Comparison of ENCODE assay signal across 16 cellular contexts in the genomic region with DNA sequence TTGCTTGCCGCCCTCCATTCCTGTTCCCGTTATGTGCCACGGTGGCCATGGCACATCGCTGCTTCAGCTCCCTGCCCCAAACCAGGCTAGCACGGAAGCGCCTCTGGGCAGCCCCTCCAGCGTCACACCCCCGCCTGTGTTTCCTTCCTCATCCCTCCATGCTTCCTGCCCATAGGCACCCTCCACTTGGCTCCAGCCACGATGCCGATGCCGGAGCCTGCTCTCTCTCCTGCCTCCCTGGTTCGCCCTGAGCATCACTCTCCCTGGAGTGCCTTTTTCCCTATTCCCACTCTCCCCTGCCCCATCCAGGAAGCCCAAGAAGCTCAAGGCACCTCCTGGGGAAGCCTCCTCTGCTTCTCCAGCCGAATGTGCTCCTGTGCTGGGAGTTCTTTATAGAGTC. TPM values are rescaled to one million over a fixed set of nuclear protein-coding genes. Genes with fewer than 3 reads are reported as not detected.
DNase-seq lines count a peak whose midpoint lies in the region; ATAC-seq, FAIRE-seq and TF ChIP-seq lines count a peak whose summit lies in the region.
"Had no signal": no experiment of that assay in that cellular context is flagged by ENCODE, and none has a peak within 500 bp of the region (broad histone marks: within the 10 kb centered on the region; RNA-seq: fewer than 3 reads in every experiment).

No MANE protein-coding gene starts in this region.

- BruUV-seq in HepG2 (replicated peaks; lab: Mats Ljungman, UMichigan): no TSS peak

- H3K9ac ChIP-seq in liver (ENCODE audit: low read depth in 1 of 2, low read length in 2 of 2) (no peak overlapping the region), HepG2 (ENCODE audit: insufficient read depth, low read depth, low read length) (no peak overlapping the region)

- TF ChIP-seq CTCF in liver (IDR thresholded peaks at IDR 0.05; ENCODE audit: low read depth, low read length, missing input control) (no peak), HepG2 (CRISPR knock-in tag; IDR thresholded peaks at IDR 0.05) (no peak), esophagus muscularis mucosa (IDR thresholded peaks at IDR 0.05) (no peak), gastrocnemius medialis (IDR thresholded peaks at IDR 0.05 in 4 of 5, conservative IDR thresholded peaks at IDR 0.05 in 1 of 5) (no peak), vagina (IDR thresholded peaks at IDR 0.05) (no peak)

- in situ Hi-C loops in HepG2 (cut with HindIII; ENCODE audit: extremely low pct_ligation_motif_present, low pct_unique_long_range_greater_than_20kb) (loop anchor here (5.0 to 10.0 kb wide), 2 partner anchors 52 to 240 kb away; no protein-coding TSS in a partner anchor), gastrocnemius medialis (cut with MboI; ENCODE audit: low sequenced_read_pairs in 4 of 4) (no loop called here)

- no peak overlapping the region for H2AFZ ChIP-seq in HepG2 (ENCODE audit: low read length)

- H4K20me1 ChIP-seq in HepG2 (ENCODE audit: insufficient read depth, low read length): no peaks in the 10 kb centered on the region; the same call in 1 of the 2 replicates

- TF ChIP-seq EP300 in HepG2 (IDR thresholded peaks at IDR 0.05; ENCODE audit: low read depth in 2 of 2, low read length in 2 of 2): no peak
- no peak for TF ChIP-seq EP300 in HepG2 (CRISPR knock-in tag; IDR thresholded peaks at IDR 0.05; ENCODE audit: borderline replicate concordance)
- no peak for TF ChIP-seq EP300 in esophagus muscularis mucosa (IDR thresholded peaks at IDR 0.05)

- no peak for ATAC-seq in HepG2
- no peak for ATAC-seq in gastrocnemius medialis
- no peak for ATAC-seq in GM18519 (IDR thresholded peaks at IDR 0.05; ENCODE audit: low FRiP score, unreplicated experiment)

- no peak for FAIRE-seq in HepG2 (lab: Jason Lieb, UNC)
- FAIRE-seq: colon, GM12891 had no signal

- H3K9me3 ChIP-seq in liver (ENCODE audit: control insufficient read depth in 4 of 4, low read length in 3 of 4) (no peaks in the 10 kb centered on the region), HepG2 (ENCODE audit: low read length) (no peaks in the 10 kb centered on the region), esophagus muscularis mucosa (no peaks in the 10 kb centered on the region), gastrocnemius medialis (no peaks in the 10 kb centered on the region), vagina (no peaks in the 10 kb centered on the region)
- H3K9me3 ChIP-seq: Caco-2 had no signal

- TF ChIP-seq RAD21 in liver (IDR thresholded peaks at IDR 0.05): no peak
- TF ChIP-seq RAD21 in HepG2 (CRISPR knock-in tag; IDR thresholded peaks at IDR 0.05): no peak

- no peak overlapping the region for H3K4me2 ChIP-seq in HepG2 (ENCODE audit: low read depth, low read length)

- peaks cover 0 to 11% (median 3%) of the 10 kb centered on the region in 4 donors for H3K27me3 ChIP-seq in liver (ENCODE audit: control insufficient read depth in 4 of 4, insufficient read depth in 4 of 4, low read length in 3 of 4)
- peaks cover 14 to 86% of the 10 kb centered on the region in 2 experiments for H3K27me3 ChIP-seq in HepG2 (ENCODE audit: control insufficient read depth in 1 of 2, insufficient read depth in 2 of 2, low read length in 2 of 2)
- H3K27me3 ChIP-seq in esophagus muscularis mucosa: peaks cover 0 to 2% (median 0%) of the 10 kb centered on the region in 4 donors
- peaks cover 0 to under 1% (median 0%) of the 10 kb centered on the region in 3 donors for H3K27me3 ChIP-seq in gastrocnemius medialis
- no peaks in the 10 kb centered on the region for H3K27me3 ChIP-seq in vagina

- H3K4me3 ChIP-seq in liver (ENCODE audit: low read depth in 1 of 3, low read length in 3 of 3): no peak overlapping the region
- no peak overlapping the region for H3K4me3 ChIP-seq in HepG2 (replicated peaks in 1 of 3; ENCODE audit: insufficient read depth in 1 of 3, low read depth in 2 of 3, low read length in 3 of 3)
- H3K4me3 ChIP-seq in esophagus muscularis mucosa: no peak overlapping the region
- H3K4me3 ChIP-seq in gastrocnemius medialis: no peak overlapping the region
- no peak overlapping the region for H3K4me3 ChIP-seq in vagina

- POLR2A ChIA-PET in HepG2 (lab: Yijun Ruan, JAX): no interaction called here

- 69% methylated on average over 13 of the region's 13 CpGs for WGBS in liver
- 32% methylated on average over 13 of the region's 13 CpGs for WGBS in HepG2 (ENCODE audit: low lambda C conversion rate)
- 77% methylated on average over 13 of the region's 13 CpGs for WGBS in esophagus muscularis mucosa

- CTCF ChIA-PET in HepG2 (lab: Yijun Ruan, JAX; ENCODE audit: low intra/inter-chr PET ratio, low total read pairs): no interaction called here

- H3K27ac ChIP-seq in liver (ENCODE audit: low read depth in 1 of 2, low read length in 2 of 2) (peak overlapping the region; percentile 45 to 55), HepG2 (ENCODE audit: extremely low read length, insufficient read depth, low read length) (no peak overlapping the region), esophagus muscularis mucosa (replicated peaks in 1 of 4) (peak overlapping the region; percentile 91 to 95 (median 93)), gastrocnemius medialis (peak overlapping the region in 3 of 4 donors; percentile 3 to 91 (median 89)), vagina (peak overlapping the region; percentile 92)

- H3K36me3 ChIP-seq in liver (ENCODE audit: control insufficient read depth in 4 of 4, insufficient read depth in 3 of 4, low read depth in 1 of 4, low read length in 3 of 4) (no peaks in the 10 kb centered on the region), HepG2 (replicated peaks in 1 of 2; ENCODE audit: control insufficient read depth in 1 of 2, insufficient read depth in 2 of 2, low read length in 2 of 2) (no peaks in the 10 kb centered on the region), esophagus muscularis mucosa (no peaks in the 10 kb centered on the region), gastrocnemius medialis (no peaks in the 10 kb centered on the region), vagina (no peaks in the 10 kb centered on the region)

- H3K79me2 ChIP-seq in HepG2 (ENCODE audit: insufficient read depth, low read length): no peaks in the 10 kb centered on the region

- intact Hi-C loops in HepG2 (cut with micrococcal nuclease; ENCODE audit: unreplicated experiment): loop anchor here (10.0 kb wide), 1 partner anchor 240 kb away; no protein-coding TSS in a partner anchor
- intact Hi-C loops in esophagus muscularis mucosa (cut with DNase I): loop anchor here (5.0 kb wide), 2 partner anchors 42 to 57 kb away; no protein-coding TSS in a partner anchor
- intact Hi-C loops in gastrocnemius medialis (cut with DNase I; ENCODE audit: low total_unique reads): loop anchor here (10.0 kb wide), 1 partner anchor 250 kb away; a partner anchor contains a TSS
- intact Hi-C loops in vagina (cut with DNase I): loop anchor here (10.0 kb wide), 1 partner anchor 60 kb away; no protein-coding TSS in a partner anchor

- H3K4me1 ChIP-seq in liver (ENCODE audit: control insufficient read depth in 4 of 4, insufficient read depth in 4 of 4, low read length in 3 of 4) (peaks cover 6 to 11% (median 7%) of the 10 kb centered on the region in 4 donors), HepG2 (ENCODE audit: insufficient read depth, low read length) (peaks cover 20% of the 10 kb centered on the region), esophagus muscularis mucosa (peaks cover 71 to 98% (median 88%) of the 10 kb centered on the region in 4 donors), gastrocnemius medialis (peaks cover 41 to 48% of the 10 kb centered on the region in 2 donors), vagina (peaks cover 66% of the 10 kb centered on the region)
- H3K4me1 ChIP-seq: Caco-2 had no signal

- TF ChIP-seq POLR2A in HepG2 (IDR thresholded peaks at IDR 0.05; ENCODE audit: insufficient read depth in 1 of 2, low read depth in 2 of 2, low read length in 2 of 2): no peak
- no peak for TF ChIP-seq POLR2A in esophagus muscularis mucosa (IDR thresholded peaks at IDR 0.05; ENCODE audit: low read depth)
- no peak for TF ChIP-seq POLR2A in gastrocnemius medialis (IDR thresholded peaks at IDR 0.05)
- no peak for TF ChIP-seq POLR2A in vagina (IDR thresholded peaks at IDR 0.05)

- no peak for DNase-seq in HepG2 (ENCODE audit: low spot score)
- no peak for DNase-seq in esophagus muscularis mucosa (ENCODE audit: extremely low spot score)
- DNase-seq in gastrocnemius medialis: no peak
- DNase-seq in vagina (ENCODE audit: extremely low spot score in 2 of 2): no peak
- DNase-seq in putamen (ENCODE audit: low spot score): no peak
- no peak for DNase-seq in NK-92 (lab: John Stamatoyannopoulos, UW; ENCODE audit: unreplicated experiment)
- DNase-seq: amniotic stem cell, Caco-2, HCEC 1CT, kidney glomerular epithelial cell, T-helper 1 cell had no signal

TF ChIP-seq in HepG2, 621 proteins besides CTCF, POLR2A, EP300 and RAD21 (continues in another document):
- TF ChIP-seq KMT2B (CRISPR knock-in tag; IDR thresholded peaks at IDR 0.05): no peak

RNA-seq across cellular contexts. Expression of a gene that starts 3.2 kb away (rescaled TPM):
- 10 to 100 TPM in 1 of 2 donors, 1 to 10 TPM in 1; 6.4 to 31.8 TPM for total RNA-seq in liver
- 1 to 10 TPM in 1 of 2 donors, under 1 TPM in 1; 0.28 to 2.7 TPM for polyA plus RNA-seq in liver
- not detected in 2 replicates for total RNA-seq in HepG2 (2016; rRNA removed; fragmentation: Illumina TruSeq; extraction: Trizol)
- not detected in 2 replicates for total RNA-seq in HepG2 (2016; cell fraction: cytosol; rRNA removed; fragmentation: Illumina TruSeq; extraction: Trizol; ENCODE audit: low read depth)
- total RNA-seq in HepG2 (2016; cell fraction: insoluble cytoplasmic fraction; rRNA removed; fragmentation: Illumina TruSeq; extraction: Trizol): 0.22 TPM in 1 of 2 replicates, not detected in the other
- total RNA-seq in HepG2 (2016; cell fraction: membrane; rRNA removed; fragmentation: Illumina TruSeq; extraction: Trizol): not detected in 2 replicates
- 0.96 TPM in 1 of 2 replicates, not detected in the other for total RNA-seq in HepG2 (2016; cell fraction: nucleus; rRNA removed; fragmentation: Illumina TruSeq; extraction: Trizol)
- polyA plus RNA-seq in HepG2 (2011; rRNA removed): 0.03 TPM in 2 replicates
- 0.03 and 0.14 TPM in 2 replicates for polyA plus RNA-seq in HepG2 (2011; cell fraction: cytosol; rRNA removed)
- polyA plus RNA-seq in HepG2 (2011; cell fraction: nucleus; rRNA removed): 0.28 and 0.32 TPM in 2 replicates
- polyA plus RNA-seq in HepG2 (2012): 0.08 and 0.20 TPM in 2 replicates
- polyA plus RNA-seq in HepG2 (2016; cell fraction: cytosol; fragmentation: Illumina TruSeq; extraction: Trizol; ENCODE audit: low read depth): 0.18 TPM in 1 of 2 replicates, not detected in the other
- 0.04 TPM in 1 of 2 replicates, not detected in the other for polyA plus RNA-seq in HepG2 (2016; cell fraction: insoluble cytoplasmic fraction; fragmentation: Illumina TruSeq; extraction: Trizol; ENCODE audit: low read depth)
- polyA plus RNA-seq in HepG2 (2016; cell fraction: membrane; fragmentation: Illumina TruSeq; extraction: Trizol; ENCODE audit: low read depth): not detected in 2 replicates
- 0.15 and 0.55 TPM in 2 replicates for polyA plus RNA-seq in HepG2 (2016; cell fraction: nucleus; fragmentation: Illumina TruSeq; extraction: Trizol; ENCODE audit: insufficient read depth, low read depth)
- polyA minus RNA-seq in HepG2 (2011; rRNA and poly(A)+ RNA removed; ENCODE audit: low replicate concordance): 41.8 TPM in 1 of 2 replicates, not detected in the other
- polyA minus RNA-seq in HepG2 (2011; cell fraction: cytosol; rRNA and poly(A)+ RNA removed): 0.20 TPM in 1 of 2 replicates, not detected in the other
- polyA minus RNA-seq in HepG2 (2011; cell fraction: nucleus; rRNA and poly(A)+ RNA removed): 0.39 TPM in 1 of 2 replicates, not detected in the other
- 100 to 1,000 TPM in 2 of 4 donors, 10 to 100 TPM in 2; 58.6 to 150 (median 104) TPM for total RNA-seq in esophagus muscularis mucosa
- total RNA-seq in gastrocnemius medialis: 10 to 100 TPM in 3 of 4 donors, 1 to 10 TPM in 1; 8.0 to 22.7 (median 12.1) TPM
- total RNA-seq in vagina: 70.2 TPM
- polyA plus RNA-seq: IgD-negative memory B cell had no signal
